ENCODE assay signal across 8 cellular contexts in the genomic region with DNA sequence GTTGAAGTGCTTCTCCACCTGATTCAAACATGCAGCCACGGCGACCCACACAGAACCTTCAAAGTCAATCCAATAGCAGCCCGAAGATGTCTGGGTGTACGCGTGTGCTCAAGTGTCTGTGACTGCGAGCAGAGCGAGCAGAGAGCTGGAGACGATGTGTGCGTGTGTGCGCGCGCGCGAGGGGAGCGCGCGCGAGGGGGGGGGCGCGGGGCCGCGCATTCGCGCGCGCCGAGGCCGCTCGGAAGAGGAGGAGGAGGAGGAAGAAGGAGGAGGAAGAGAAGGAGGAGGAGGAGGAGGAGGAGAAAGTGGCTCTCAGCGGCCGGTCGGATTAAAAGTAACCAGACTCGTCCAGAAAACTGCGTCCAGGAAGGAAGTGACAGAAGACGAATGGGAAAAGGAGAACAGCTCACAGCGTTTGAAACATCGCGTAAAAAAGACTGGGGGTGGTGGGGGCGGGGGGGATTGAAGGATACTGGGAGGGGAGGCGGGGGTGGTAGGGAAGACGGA. TPM values are rescaled to one million over a fixed set of nuclear protein-coding genes. Genes with fewer than 3 reads are reported as not detected.
A peak's percentile ranks its signal among the peaks of the same experiment; 100 is the strongest.
DNase-seq lines count a peak whose midpoint lies in the region; ATAC-seq, FAIRE-seq and TF ChIP-seq lines count a peak whose summit lies in the region.

A gene (minus strand): TSS at position 126 of the 507 bp plus-strand sequence. CDS start 59,396 bp downstream, outside the sequence.

- TF ChIP-seq CTCF in astrocyte (IDR thresholded peaks at IDR 0.05; ENCODE audit: insufficient read depth, low read depth, low read length) (no peak), parathyroid adenoma (IDR thresholded peaks at IDR 0.05) (no peak)

- no peaks in the 10 kb centered on the region for H3K9me3 ChIP-seq in astrocyte (ENCODE audit: insufficient read depth, low read depth, low read length)
- H3K9me3 ChIP-seq in parathyroid adenoma (ENCODE audit: control insufficient read depth, low read length): no peaks in the 10 kb centered on the region

- H3K79me2 ChIP-seq in astrocyte (ENCODE audit: insufficient read depth, low read length): peaks cover 34% of the 10 kb centered on the region
- no peaks in the 10 kb centered on the region for H3K79me2 ChIP-seq in parathyroid adenoma

- H2AFZ ChIP-seq in astrocyte (ENCODE audit: low read depth, low read length) (peak within 1 kb of the TSS; percentile 87), parathyroid adenoma (peak within 1 kb of the TSS; percentile 51)

- peak within 1 kb of the TSS; percentile 91 for H3K4me3 Mint-ChIP-seq in astrocyte (ENCODE audit: unreplicated experiment)

- peak; percentile 90 for FAIRE-seq in GM18507 (lab: Jason Lieb, UNC)
- no peak for FAIRE-seq in astrocyte (lab: Jason Lieb, UNC)

- H3K27ac ChIP-seq in astrocyte (ENCODE audit: low read depth, low read length) (peak within 1 kb of the TSS; percentile 76), parathyroid adenoma (peak within 1 kb of the TSS; percentile 60)

- peak within 1 kb of the TSS; percentile 97 for H3K4me3 ChIP-seq in astrocyte (ENCODE audit: insufficient read depth, low read depth, low read length)
- peak within 1 kb of the TSS; percentile 65 for H3K4me3 ChIP-seq in parathyroid adenoma (ENCODE audit: low read depth, low read length)

- H3K4me1 Mint-ChIP-seq in astrocyte (ENCODE audit: low read depth, unreplicated experiment): peaks cover 6% of the 10 kb centered on the region

- peak within 1 kb of the TSS; percentile 91 for H3K9ac ChIP-seq in astrocyte (ENCODE audit: low read length)
- H3K9ac ChIP-seq in parathyroid adenoma: no peak within 1 kb of the TSS

- ATAC-seq in HG03175 (IDR thresholded peaks at IDR 0.05; ENCODE audit: unreplicated experiment): peak; percentile 35
- peak; percentile 87 for ATAC-seq in left ventricle myocardium superior
- no peak for ATAC-seq in GM18870 (IDR thresholded peaks at IDR 0.05; ENCODE audit: unreplicated experiment)

- peak; percentile 90 for DNase-seq in AG08396 (ENCODE audit: low spot score)
- no peak for DNase-seq in GM18507 (ENCODE audit: extremely low spot score, insufficient read length, low read depth)
- peak; percentile 89 for DNase-seq in NOMO-1 treated with DMSO at 0.1 percent for 48 hours (lab: John Stamatoyannopoulos, UW; ENCODE audit: unreplicated experiment)
- peak; percentile 83 for DNase-seq in astrocyte (ENCODE audit: low read depth)
- peak; percentile 82 for DNase-seq in left ventricle myocardium superior

- H3K27me3 Mint-ChIP-seq in astrocyte (ENCODE audit: low read depth, unreplicated experiment): no peaks in the 10 kb centered on the region

- peak within 1 kb of the TSS; percentile 88 for H3K4me2 ChIP-seq in astrocyte (ENCODE audit: low read length)
- H3K4me2 ChIP-seq in parathyroid adenoma (ENCODE audit: low read length): peak within 1 kb of the TSS; percentile 68

- H3K36me3 ChIP-seq in astrocyte (ENCODE audit: insufficient read depth, low read length): no peaks in the 10 kb centered on the region
- no peaks in the 10 kb centered on the region for H3K36me3 ChIP-seq in parathyroid adenoma (ENCODE audit: control insufficient read depth, insufficient read depth, low read length)

- H3K4me1 ChIP-seq in astrocyte (ENCODE audit: insufficient read depth, low read length) (peaks cover 6% of the 10 kb centered on the region), parathyroid adenoma (no peaks in the 10 kb centered on the region)

- peak within 1 kb of the TSS; percentile 79 for H3K27ac Mint-ChIP-seq in astrocyte (ENCODE audit: unreplicated experiment)

- intact Hi-C loops in left ventricle myocardium superior (cut with micrococcal nuclease): loop anchor here (5.0 kb wide), 2 partner anchors 56 to 146 kb away; no protein-coding TSS in a partner anchor

- no peaks in the 10 kb centered on the region for H3K27me3 ChIP-seq in astrocyte (ENCODE audit: insufficient read depth, low read length)
- H3K27me3 ChIP-seq in parathyroid adenoma (ENCODE audit: control insufficient read depth, insufficient read depth, low read length): peaks cover 4% of the 10 kb centered on the region

- no peaks in the 10 kb centered on the region for H4K20me1 ChIP-seq in astrocyte (ENCODE audit: insufficient read depth, low read length)

- H3K36me3 Mint-ChIP-seq in astrocyte (ENCODE audit: low read depth, unreplicated experiment): no peaks in the 10 kb centered on the region

- H3K9me3 Mint-ChIP-seq in astrocyte (ENCODE audit: unreplicated experiment): no peaks in the 10 kb centered on the region

RNA-seq across cellular contexts. Expression of the gene that starts here (rescaled TPM):
- total RNA-seq in astrocyte (20.5 and 21.8 TPM in 2 replicates), left ventricle myocardium superior (51.4 TPM)
